10 cellular contexts compared by ENCODE assay signal in the genomic region with DNA sequence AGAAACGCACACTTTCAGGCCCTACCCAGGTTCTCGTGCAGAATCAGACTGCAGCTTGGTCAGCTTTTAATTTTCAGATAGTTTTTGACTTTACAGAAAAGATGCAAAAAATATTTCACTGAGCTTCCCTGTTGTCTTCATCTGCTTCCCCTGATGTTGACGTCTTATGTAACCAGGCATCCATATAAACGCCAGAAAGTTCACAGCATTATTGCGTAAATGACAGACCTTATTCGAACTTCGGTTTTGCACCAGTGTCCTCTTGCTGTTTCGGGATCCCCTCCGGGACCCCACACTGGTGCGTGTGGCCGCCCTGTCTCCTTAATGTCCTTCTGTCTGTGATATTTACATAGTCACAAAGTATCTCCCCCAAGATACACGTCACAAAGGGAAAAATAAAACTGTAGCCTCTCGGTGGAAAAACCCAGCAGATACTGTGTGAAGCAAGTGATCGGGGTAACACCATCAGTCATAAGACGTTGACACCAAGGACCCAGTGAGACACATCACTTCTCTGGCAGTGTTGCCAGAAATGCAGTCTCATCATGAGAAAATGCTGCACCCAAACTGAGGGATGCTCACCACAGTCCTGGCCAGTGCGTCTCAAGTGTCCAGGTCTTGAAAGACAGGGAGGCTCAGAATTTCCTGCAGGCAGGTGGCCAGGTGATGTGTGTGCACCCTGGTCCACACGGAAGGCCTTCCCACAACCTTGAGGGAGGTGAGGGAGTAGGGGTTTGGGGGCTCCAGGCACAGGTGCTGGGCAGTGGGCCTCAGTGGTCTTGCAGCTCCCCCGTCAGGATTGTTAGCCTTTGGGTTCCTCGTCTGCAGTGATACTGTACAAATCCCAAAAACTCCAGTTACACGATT. TPM values are rescaled to one million over a fixed set of nuclear protein-coding genes. Genes with fewer than 3 reads are reported as not detected.
DNase-seq lines count a peak whose midpoint lies in the region; ATAC-seq and TF ChIP-seq lines count a peak whose summit lies in the region.
"Had no signal": no experiment of that assay in that cellular context is flagged by ENCODE, and none has a peak within 500 bp of the region (broad histone marks: within the 10 kb centered on the region; RNA-seq: fewer than 3 reads in every experiment).

No MANE protein-coding gene starts in this region.

- no peak for TF ChIP-seq CTCF in glutamatergic neuron (IDR thresholded peaks at IDR 0.05; ENCODE audit: partially characterized antibody, unreplicated experiment)

- peak overlapping the region; percentile 77 for H3K4me3 Mint-ChIP-seq in activated CD4-positive, alpha-beta memory T cell treated with anti-CD3 and anti-CD28 coated beads for 36 hours
- peak overlapping the region; percentile 49 for H3K4me3 Mint-ChIP-seq in glutamatergic neuron (ENCODE audit: unreplicated experiment)
- H3K4me3 Mint-ChIP-seq in stimulated activated effector memory CD8-positive, alpha-beta T cell treated with anti-CD3 and anti-CD28 coated beads, Interleukin-12 subunit alpha, Interleukin-12 subunit beta, amount 100 ng/mL, for 72 hours, result peak overlapping the region; percentile 96

- peaks cover 80% of the 10 kb centered on the region for H3K4me1 Mint-ChIP-seq in activated CD4-positive, alpha-beta memory T cell treated with anti-CD3 and anti-CD28 coated beads for 36 hours (ENCODE audit: low read depth)
- peaks cover 38% of the 10 kb centered on the region for H3K4me1 Mint-ChIP-seq in glutamatergic neuron (ENCODE audit: low read depth, unreplicated experiment)
- H3K4me1 Mint-ChIP-seq in stimulated activated effector memory CD8-positive, alpha-beta T cell treated with anti-CD3 and anti-CD28 coated beads, Interleukin-12 subunit alpha, Interleukin-12 subunit beta, amount 100 ng/mL, for 72 hours, result peaks cover 80% of the 10 kb centered on the region

- intact Hi-C loops in activated CD4-positive, alpha-beta memory T cell treated with anti-CD3 and anti-CD28 coated beads for 36 hours (cut with micrococcal nuclease), result loop anchor here (2.0 to 10.0 kb wide), 2 partner anchors 49 to 59 kb away; no protein-coding TSS in a partner anchor

- H3K36me3 Mint-ChIP-seq in activated CD4-positive, alpha-beta memory T cell treated with anti-CD3 and anti-CD28 coated beads for 36 hours, result peaks cover 20% of the 10 kb centered on the region
- no peaks in the 10 kb centered on the region for H3K36me3 Mint-ChIP-seq in glutamatergic neuron (ENCODE audit: unreplicated experiment)
- H3K36me3 Mint-ChIP-seq in stimulated activated effector memory CD8-positive, alpha-beta T cell treated with anti-CD3 and anti-CD28 coated beads, Interleukin-12 subunit alpha, Interleukin-12 subunit beta, amount 100 ng/mL, for 72 hours, result peaks cover 76% of the 10 kb centered on the region

- CTCF ChIA-PET in activated CD4-positive, alpha-beta memory T cell treated with anti-CD3 and anti-CD28 coated beads for 36 hours (lab: Charles Lee), result interaction anchor here (0.7 to 2.3 kb wide), 3 partner anchors 12 to 482 kb away, joined by 3 to 8 read pairs (median 6); no protein-coding TSS in a partner anchor

- peak; percentile 6 to 15 for ATAC-seq in activated CD4-positive, CD25-positive, alpha-beta regulatory T cell treated with anti-CD3 and anti-CD28 coated beads, Interleukin-2, amount 50 U/mL, for 24 hours
- peak; percentile 3 for ATAC-seq in stimulated activated effector memory CD8-positive, alpha-beta T cell treated with anti-CD3 and anti-CD28 coated beads, Interleukin-12 subunit alpha, Interleukin-12 subunit beta, amount 100 ng/mL, for 72 hours
- ATAC-seq in HG02938 (IDR thresholded peaks at IDR 0.05; ENCODE audit: unreplicated experiment) (no peak), HG02763 (IDR thresholded peaks at IDR 0.05; ENCODE audit: unreplicated experiment) (no peak)

- no peak for DNase-seq in activated CD4-positive, CD25-positive, alpha-beta regulatory T cell (lab: John Stamatoyannopoulos, UW)
- DNase-seq in activated CD4-positive, alpha-beta memory T cell treated with anti-CD3 and anti-CD28 coated beads for 36 hours, result peak; percentile 59
- DNase-seq in glutamatergic neuron, result no peak
- no peak for DNase-seq in stimulated activated effector memory CD8-positive, alpha-beta T cell treated with anti-CD3 and anti-CD28 coated beads, Interleukin-12 subunit alpha, Interleukin-12 subunit beta, amount 100 ng/mL, for 72 hours (ENCODE audit: low spot score in 2 of 2)
- no peak for DNase-seq in retina
- DNase-seq: NCI-H524 treated with DMSO at 0.1 percent for 48 hours had no signal

- POLR2A ChIA-PET in activated CD4-positive, alpha-beta memory T cell treated with anti-CD3 and anti-CD28 coated beads for 36 hours (lab: Charles Lee), result interaction anchor here (1.0 kb wide), 1 partner anchor 11 kb away, joined by 6 read pairs; no protein-coding TSS in a partner anchor

- peak overlapping the region; percentile 99 for H3K27ac Mint-ChIP-seq in activated CD4-positive, alpha-beta memory T cell treated with anti-CD3 and anti-CD28 coated beads for 36 hours
- H3K27ac Mint-ChIP-seq in glutamatergic neuron (ENCODE audit: unreplicated experiment), result peak overlapping the region; percentile 87
- peak overlapping the region; percentile 99 for H3K27ac Mint-ChIP-seq in stimulated activated effector memory CD8-positive, alpha-beta T cell treated with anti-CD3 and anti-CD28 coated beads, Interleukin-12 subunit alpha, Interleukin-12 subunit beta, amount 100 ng/mL, for 72 hours

- no peaks in the 10 kb centered on the region for H3K9me3 Mint-ChIP-seq in activated CD4-positive, alpha-beta memory T cell treated with anti-CD3 and anti-CD28 coated beads for 36 hours
- peaks cover 16% of the 10 kb centered on the region for H3K9me3 Mint-ChIP-seq in glutamatergic neuron (ENCODE audit: unreplicated experiment)
- H3K9me3 Mint-ChIP-seq in stimulated activated effector memory CD8-positive, alpha-beta T cell treated with anti-CD3 and anti-CD28 coated beads, Interleukin-12 subunit alpha, Interleukin-12 subunit beta, amount 100 ng/mL, for 72 hours, result no peaks in the 10 kb centered on the region

- H3K27me3 Mint-ChIP-seq in activated CD4-positive, alpha-beta memory T cell treated with anti-CD3 and anti-CD28 coated beads for 36 hours, result no peaks in the 10 kb centered on the region
- H3K27me3 Mint-ChIP-seq in glutamatergic neuron (ENCODE audit: unreplicated experiment), result peaks cover 9% of the 10 kb centered on the region

RNA-seq across cellular contexts. Expression of a gene that starts 4.3 kb away (rescaled TPM):
- 10 to 100 TPM; 29.6 to 30.6 TPM for total RNA-seq in activated CD4-positive, alpha-beta memory T cell treated with anti-CD3 and anti-CD28 coated beads for 36 hours
- total RNA-seq in glutamatergic neuron (ENCODE audit: unreplicated experiment), result 25.5 TPM

RNA-seq across cellular contexts. Expression of a gene that starts 19.2 kb away (rescaled TPM):
- not detected for total RNA-seq in activated CD4-positive, alpha-beta memory T cell treated with anti-CD3 and anti-CD28 coated beads for 36 hours
- total RNA-seq in glutamatergic neuron (ENCODE audit: unreplicated experiment), result not detected
- total RNA-seq: urinary bladder had no signal

Comparison
In these comparisons a context has a peak if more than half of its experiments do, and no peak if none do; other contexts are left out.
1. ATAC-seq: peak in activated CD4-positive, CD25-positive, alpha-beta regulatory T cell treated with anti-CD3 and anti-CD28 coated beads, Interleukin-2, amount 50 U/mL, for 24 hours (2 of 2) and stimulated activated effector memory CD8-positive, alpha-beta T cell treated with anti-CD3 and anti-CD28 coated beads, Interleukin-12 subunit alpha, Interleukin-12 subunit beta, amount 100 ng/mL, for 72 hours (single experiment); none in HG02938 (single experiment) and HG02763 (single experiment).
2. Peak in every context shown above with its lines, with median percentiles within 50 percentile points of each other: H3K27ac Mint-ChIP-seq and H3K4me3 Mint-ChIP-seq.